8 cellular contexts compared by ENCODE assay signal in genomic region chr9:129175825-129176633, GRCh38. TPM values are rescaled to one million over a fixed set of nuclear protein-coding genes. Genes with fewer than 3 reads are reported as not detected.
A peak's percentile ranks its signal among the peaks of the same experiment; 100 is the strongest.
DNase-seq lines count a peak whose midpoint lies in the region; ATAC-seq and TF ChIP-seq lines count a peak whose summit lies in the region.

No MANE protein-coding gene starts in this region.

- H3K36me3 ChIP-seq in SK-N-MC (ENCODE audit: insufficient read depth, low read length) (no peaks in the 10 kb centered on the region), heart right ventricle (peaks cover 0 to 6% (median 0%) of the 10 kb centered on the region in 9 donors)

- in situ Hi-C loops in KBM-7 (cut with MboI; ENCODE audit: low pct_unique_long_range_greater_than_20kb, low sequenced_read_pairs): no loop called here

- no peaks in the 10 kb centered on the region for H3K9me3 Mint-ChIP-seq in osteocyte (ENCODE audit: unreplicated experiment)

- DNase-seq in ELR (ENCODE audit: low read depth): peak; percentile 86
- DNase-seq in KBM-7: peak; percentile 93
- DNase-seq in SK-N-MC (ENCODE audit: low read depth, low spot score): no peak
- DNase-seq in anterior cingulate cortex (lab: John Stamatoyannopoulos, UW): peak in 56 of 58 donors; percentile 24 to 83 (median 62)
- peak; percentile 81 to 89 for DNase-seq in heart right ventricle
- DNase-seq in osteocyte (ENCODE audit: extremely low spot score, unreplicated experiment): peak; percentile 89

- peak overlapping the region; percentile 88 for H3K4me3 Mint-ChIP-seq in osteocyte (ENCODE audit: unreplicated experiment)

- H3K27me3 ChIP-seq in heart right ventricle: peaks cover 0 to 6% (median 0%) of the 10 kb centered on the region in 7 donors

- H3K9me3 ChIP-seq in SK-N-MC (ENCODE audit: low read depth, low read length) (no peaks in the 10 kb centered on the region), heart right ventricle (no peaks in the 10 kb centered on the region)

- ATAC-seq in heart right ventricle (peak; percentile 20 to 69 (median 49)), HG03432 (IDR thresholded peaks at IDR 0.05; ENCODE audit: unreplicated experiment) (no peak), HG03378 (IDR thresholded peaks at IDR 0.05; ENCODE audit: unreplicated experiment) (no peak)

- peak overlapping the region; percentile 89 for H3K4me3 ChIP-seq in SK-N-MC
- peak overlapping the region; percentile 60 to 100 (median 96) for H3K4me3 ChIP-seq in heart right ventricle

- intact Hi-C loops in heart right ventricle (cut with DNase I): loop anchor here in 9 of 10 donors (1.0 to 10.0 kb wide), 21 partner anchors 34 to 435 kb away; no protein-coding TSS in a partner anchor

- peak overlapping the region; percentile 98 for H3K27ac Mint-ChIP-seq in osteocyte (ENCODE audit: unreplicated experiment)

- 0 to 1% methylated on average over 47 of the region's 47 CpGs for WGBS in heart right ventricle, 2 donors

- no peak for TF ChIP-seq CTCF in heart right ventricle (IDR thresholded peaks at IDR 0.05)
- TF ChIP-seq CTCF in osteocyte (IDR thresholded peaks at IDR 0.05): no peak

- peaks cover 11 to 42% (median 36%) of the 10 kb centered on the region in 9 donors for H3K4me1 ChIP-seq in heart right ventricle

- H3K27ac ChIP-seq in SK-N-MC: peak overlapping the region; percentile 88
- peak overlapping the region; percentile 96 to 100 (median 98) for H3K27ac ChIP-seq in heart right ventricle

- no peaks in the 10 kb centered on the region for H3K27me3 Mint-ChIP-seq in osteocyte (ENCODE audit: unreplicated experiment)

- H3K9ac ChIP-seq in SK-N-MC (ENCODE audit: insufficient read length): peak overlapping the region; percentile 78

- peaks cover 1% of the 10 kb centered on the region for H3K36me3 Mint-ChIP-seq in osteocyte (ENCODE audit: unreplicated experiment)

- H3K4me1 Mint-ChIP-seq in osteocyte (ENCODE audit: unreplicated experiment): peaks cover 28% of the 10 kb centered on the region

RNA-seq across cellular contexts. Expression of gene IER5L, which starts 2.0 kb away (rescaled TPM):
- total RNA-seq in heart right ventricle: 10 to 100 TPM in 1 of 10 donors, 1 to 10 TPM in 9; 1.2 to 13.7 (median 5.6) TPM
- 10 to 100 TPM in 1 of 2 donors, 1 to 10 TPM in 1; 5.0 to 26.3 TPM for polyA plus RNA-seq in heart right ventricle
- total RNA-seq in osteocyte: 60.8 and 63.0 TPM in 2 replicates

Comparison
In these comparisons a context has a peak if more than half of its experiments do, and no peak if none do; other contexts are left out.
1. ATAC-seq: peak in heart right ventricle (8 of 8); none in HG03432 (single experiment) and HG03378 (single experiment).